In the genomic region with DNA sequence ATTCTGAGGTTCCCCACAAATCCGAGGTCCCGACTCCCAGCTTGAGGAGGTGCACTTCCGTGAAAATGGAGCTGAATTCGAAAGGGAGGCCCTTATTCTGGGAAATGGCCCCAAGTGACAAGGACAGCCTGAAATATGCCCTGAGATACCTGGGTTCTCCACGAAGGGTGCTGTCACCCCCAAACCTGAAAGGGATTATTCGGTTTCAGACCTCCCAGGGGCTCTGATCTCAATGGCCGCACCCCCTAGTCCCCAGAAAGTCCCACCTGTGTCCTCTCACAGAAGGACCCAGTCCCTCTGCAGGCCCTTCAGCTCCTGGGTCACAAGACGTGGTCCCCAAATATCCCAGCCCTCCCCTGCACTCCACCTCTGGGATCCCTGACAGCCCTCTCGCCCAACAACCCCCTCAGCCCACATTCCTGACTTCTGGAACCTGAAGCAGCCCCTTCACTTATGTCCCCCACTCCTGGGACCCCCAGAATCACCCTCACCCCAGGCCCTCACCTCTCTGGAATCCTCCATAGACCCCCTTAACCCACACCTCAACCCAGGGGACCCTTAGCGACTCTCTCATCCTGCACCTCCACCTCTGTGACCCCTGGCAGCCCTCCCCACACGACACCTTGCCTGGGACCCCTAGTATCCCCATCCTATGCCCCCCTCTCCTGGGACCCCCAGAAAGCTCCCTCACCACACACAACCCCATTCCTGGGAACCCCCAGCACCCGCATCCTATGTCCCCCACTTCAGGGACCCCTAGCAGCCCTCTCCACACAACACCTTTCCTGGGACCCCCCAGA, we compare ENCODE assay signal across 8 cellular contexts. TPM values are rescaled to one million over a fixed set of nuclear protein-coding genes. Genes with fewer than 3 reads are reported as not detected.
DNase-seq lines count a peak whose midpoint lies in the region; ATAC-seq and TF ChIP-seq lines count a peak whose summit lies in the region.

No MANE protein-coding gene starts in this region.

- peak overlapping the region; percentile 84 for H3K4me3 ChIP-seq in AG09309 (ENCODE audit: control insufficient read depth, low read depth, low read length)
- peak overlapping the region; percentile 44 for H3K4me3 ChIP-seq in choroid plexus epithelial cell (ENCODE audit: low read depth, low read length)

- H3K4me1 Mint-ChIP-seq in IgD-negative memory B cell: peaks cover 4 to 14% (median 6%) of the 10 kb centered on the region in 3 donors
- H3K4me1 Mint-ChIP-seq in natural killer cell: peaks cover 14 to 23% of the 10 kb centered on the region in 2 donors

- intact Hi-C loops in natural killer cell (cut with micrococcal nuclease): loop anchor here (1.0 to 5.0 kb wide), 3 partner anchors 26 to 42 kb away; partner anchors contain the start of gene KDELR1

- H3K36me3 Mint-ChIP-seq in IgD-negative memory B cell: peaks cover under 1% of the 10 kb centered on the region
- no peaks in the 10 kb centered on the region for H3K36me3 Mint-ChIP-seq in natural killer cell

- H3K27ac Mint-ChIP-seq in IgD-negative memory B cell (peak overlapping the region; percentile 77 to 98 (median 87)), natural killer cell (peak overlapping the region; percentile 90 to 99)

- ATAC-seq in natural killer cell (no peak), HG02798 (IDR thresholded peaks at IDR 0.05; ENCODE audit: poor library complexity, unreplicated experiment) (no peak), HG03045 (IDR thresholded peaks at IDR 0.05; ENCODE audit: unreplicated experiment) (no peak), HG02642 (IDR thresholded peaks at IDR 0.05; ENCODE audit: poor library complexity, unreplicated experiment) (no peak)

- no peaks in the 10 kb centered on the region for H3K27me3 Mint-ChIP-seq in IgD-negative memory B cell
- H3K27me3 Mint-ChIP-seq in natural killer cell (ENCODE audit: low read depth in 2 of 2): no peaks in the 10 kb centered on the region

- no peak for TF ChIP-seq CTCF in AG09309 (IDR thresholded peaks at IDR 0.05; ENCODE audit: control insufficient read depth, insufficient read depth, low read depth, low read length, missing control alignments)
- TF ChIP-seq CTCF in choroid plexus epithelial cell (conservative IDR thresholded peaks at IDR 0.05; ENCODE audit: low read depth, low read length): no peak
- no peak for TF ChIP-seq CTCF in natural killer cell (IDR thresholded peaks at IDR 0.05)

- H3K4me3 Mint-ChIP-seq in IgD-negative memory B cell (peak overlapping the region; percentile 61 to 95 (median 90)), natural killer cell (peak overlapping the region; percentile 90)

- H3K9me3 Mint-ChIP-seq in IgD-negative memory B cell (no peaks in the 10 kb centered on the region), natural killer cell (no peaks in the 10 kb centered on the region)

- no peak for DNase-seq in AG09309 (ENCODE audit: low read depth)
- no peak for DNase-seq in choroid plexus epithelial cell (ENCODE audit: low read depth)
- no peak for DNase-seq in natural killer cell
- DNase-seq in NOMO-1 treated with dmso at 0.1 percent for 144 hours (lab: John Stamatoyannopoulos, UW; ENCODE audit: unreplicated experiment): no peak

RNA-seq across cellular contexts. Expression of gene SYNGR4, which starts 0.6 kb away (rescaled TPM):
- polyA plus RNA-seq in IgD-negative memory B cell: not detected
- total RNA-seq in natural killer cell: not detected

RNA-seq across cellular contexts. Expression of gene TMEM143, which starts 1.0 kb away (rescaled TPM):
- polyA plus RNA-seq in IgD-negative memory B cell: 16.2 TPM
- 10 to 100 TPM; 10.2 to 12.3 (median 11.1) TPM for total RNA-seq in natural killer cell

RNA-seq across cellular contexts. Expression of gene KDELR1, which starts 26.6 kb away (rescaled TPM):
- 29.2 TPM for polyA plus RNA-seq in IgD-negative memory B cell
- total RNA-seq in natural killer cell: 10 to 100 TPM; 41.5 to 47.5 (median 46.0) TPM

RNA-seq across cellular contexts. Expression of gene GRIN2D, which starts 28.7 kb away (rescaled TPM):
- polyA plus RNA-seq in IgD-negative memory B cell: not detected
- under 1 TPM; 0.05 to 0.28 (median 0.07) TPM for total RNA-seq in natural killer cell

RNA-seq across cellular contexts. Expression of gene EMP3, which starts 39.4 kb away (rescaled TPM):
- polyA plus RNA-seq in IgD-negative memory B cell: 586 TPM
- total RNA-seq in natural killer cell: 100 to 1,000 TPM; 284 to 342 (median 334) TPM
